9 cellular contexts compared by ENCODE assay signal in the genomic region with DNA sequence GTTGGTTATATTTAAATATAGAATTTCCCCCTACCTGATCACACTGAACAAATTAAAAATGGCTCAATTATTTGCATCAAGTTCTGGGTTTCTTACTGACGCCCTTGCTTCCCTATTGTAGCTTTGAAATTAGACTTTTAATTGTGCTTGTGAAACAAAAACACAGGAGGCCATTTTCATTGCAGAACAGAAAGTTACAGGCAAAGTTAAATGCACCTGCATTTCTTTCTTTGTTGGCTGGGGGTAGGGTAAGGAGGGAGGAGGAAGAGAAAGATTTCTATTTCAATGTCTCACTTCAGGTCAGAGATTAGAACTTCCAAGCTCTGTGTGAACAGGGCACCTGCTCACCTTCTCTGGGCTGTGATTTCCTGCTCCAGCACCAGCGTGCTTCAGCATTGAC.
DNase-seq lines count a peak whose midpoint lies in the region; ATAC-seq lines count a peak whose summit lies in the region.
"Had no signal": no experiment of that assay in that cellular context is flagged by ENCODE, and none has a peak within 500 bp of the region (broad histone marks: within the 10 kb centered on the region; RNA-seq: fewer than 3 reads in every experiment).

No MANE protein-coding gene starts in this region.

- ATAC-seq in GM18517 (IDR thresholded peaks at IDR 0.05; ENCODE audit: unreplicated experiment) (peak; percentile 57), GM21515 (IDR thresholded peaks at IDR 0.05; ENCODE audit: unreplicated experiment) (peak; percentile 50), HG03159 (IDR thresholded peaks at IDR 0.05; ENCODE audit: unreplicated experiment) (peak; percentile 43)
- no peak for ATAC-seq in stimulated activated effector memory CD8-positive, alpha-beta T cell treated with anti-CD3 and anti-CD28 coated beads, Interleukin-12 subunit alpha, Interleukin-12 subunit beta, amount 100 ng/mL, for 72 hours

- DNase-seq in germinal center (ENCODE audit: low spot score) (peak; percentile 69), DMS79 (lab: John Stamatoyannopoulos, UW) (no peak), NCI-H2081 (lab: John Stamatoyannopoulos, UW) (no peak), 8988T (no peak)
- no peak for DNase-seq in stimulated activated effector memory CD8-positive, alpha-beta T cell treated with anti-CD3 and anti-CD28 coated beads, Interleukin-12 subunit alpha, Interleukin-12 subunit beta, amount 100 ng/mL, for 72 hours (ENCODE audit: low spot score in 2 of 2)
- DNase-seq: CD8-positive, alpha-beta memory T cell had no signal

- H3K4me1 Mint-ChIP-seq in stimulated activated effector memory CD8-positive, alpha-beta T cell treated with anti-CD3 and anti-CD28 coated beads, Interleukin-12 subunit alpha, Interleukin-12 subunit beta, amount 100 ng/mL, for 72 hours, result peaks cover 6% of the 10 kb centered on the region
- H3K4me1 Mint-ChIP-seq: CD8-positive, alpha-beta memory T cell had no signal

- no peak overlapping the region for H3K4me3 Mint-ChIP-seq in stimulated activated effector memory CD8-positive, alpha-beta T cell treated with anti-CD3 and anti-CD28 coated beads, Interleukin-12 subunit alpha, Interleukin-12 subunit beta, amount 100 ng/mL, for 72 hours
- H3K4me3 Mint-ChIP-seq: CD8-positive, alpha-beta memory T cell had no signal

- no peaks in the 10 kb centered on the region for H3K9me3 Mint-ChIP-seq in stimulated activated effector memory CD8-positive, alpha-beta T cell treated with anti-CD3 and anti-CD28 coated beads, Interleukin-12 subunit alpha, Interleukin-12 subunit beta, amount 100 ng/mL, for 72 hours

- H3K27ac Mint-ChIP-seq in stimulated activated effector memory CD8-positive, alpha-beta T cell treated with anti-CD3 and anti-CD28 coated beads, Interleukin-12 subunit alpha, Interleukin-12 subunit beta, amount 100 ng/mL, for 72 hours, result no peak overlapping the region
- H3K27ac Mint-ChIP-seq: CD8-positive, alpha-beta memory T cell had no signal

- no peaks in the 10 kb centered on the region for H3K36me3 Mint-ChIP-seq in stimulated activated effector memory CD8-positive, alpha-beta T cell treated with anti-CD3 and anti-CD28 coated beads, Interleukin-12 subunit alpha, Interleukin-12 subunit beta, amount 100 ng/mL, for 72 hours
- H3K36me3 Mint-ChIP-seq: CD8-positive, alpha-beta memory T cell had no signal
